In the genomic region with DNA sequence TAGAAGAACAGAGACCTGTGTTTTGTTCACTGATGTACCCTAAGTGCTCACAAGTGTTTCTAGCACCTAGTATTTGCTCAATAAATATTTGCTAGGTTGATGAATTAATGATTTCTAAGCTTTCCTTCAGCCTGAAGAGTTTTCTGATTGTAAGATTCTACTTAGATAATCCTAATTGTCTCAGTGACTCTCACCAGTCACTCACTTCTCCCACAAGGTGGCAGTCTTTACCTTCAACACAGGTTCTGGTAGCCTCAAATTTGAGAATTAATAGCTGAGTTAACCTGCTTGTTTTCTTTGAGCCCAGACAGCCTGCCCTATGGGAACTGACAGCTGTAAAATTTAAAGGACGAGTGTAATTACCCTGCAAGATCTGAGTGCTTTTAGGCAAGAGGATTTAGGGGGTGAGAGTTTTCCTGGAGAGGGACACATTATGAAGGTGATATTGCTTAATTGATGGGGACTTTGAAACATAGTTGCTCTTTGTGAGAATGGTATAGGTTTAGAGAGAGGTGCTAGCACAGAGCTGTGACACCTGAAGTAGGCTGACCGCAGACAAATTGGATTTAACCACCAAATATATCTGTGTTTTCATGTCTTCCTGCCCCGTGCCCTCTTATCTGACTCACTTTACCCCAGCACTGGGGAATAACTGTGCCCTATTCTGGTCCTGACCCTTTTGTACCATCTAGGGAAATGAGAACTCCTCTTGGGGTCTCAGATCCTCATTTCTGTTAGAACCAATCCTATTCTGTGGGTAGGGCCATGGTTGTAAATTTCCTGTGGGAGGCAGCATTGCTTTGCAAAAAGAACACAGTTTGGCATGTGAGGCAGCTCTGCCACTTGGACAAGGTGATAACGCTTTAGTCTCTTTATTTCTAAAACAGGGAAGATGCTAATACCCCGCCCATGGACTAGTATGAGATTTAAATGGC, we compare ENCODE assay signal across 8 cellular contexts. TPM values are rescaled to one million over a fixed set of nuclear protein-coding genes. Genes with fewer than 3 reads are reported as not detected.
DNase-seq lines count a peak whose midpoint lies in the region; ATAC-seq, FAIRE-seq and TF ChIP-seq lines count a peak whose summit lies in the region.

No MANE protein-coding gene starts in this region.

- no peak for TF ChIP-seq EP300 in A549 (IDR thresholded peaks at IDR 0.05)

- DNase-seq in A549 (ENCODE audit: low read depth in 1 of 2, low spot score in 1 of 2): peak; percentile 17 to 64
- peak; percentile 5 for DNase-seq in GF-D8 (lab: John Stamatoyannopoulos, UW)
- DNase-seq in HEK293T (ENCODE audit: extremely low spot score): peak; percentile 64
- DNase-seq in NCI-H128 (lab: John Stamatoyannopoulos, UW; ENCODE audit: unreplicated experiment): peak; percentile 1
- peak; percentile 18 for DNase-seq in effector CD4-positive, alpha-beta T cell
- DNase-seq in memory B cell (ENCODE audit: low spot score in 2 of 2): peak in 1 of 2 donors; percentile 14
- no peak for DNase-seq in upper lobe of right lung

- intact Hi-C loops in upper lobe of right lung (cut with DNase I): no loop called here

- ATAC-seq in A549: peak; percentile 85 to 89
- ATAC-seq in memory B cell (ENCODE audit: low read depth): peak; percentile 69
- ATAC-seq in upper lobe of right lung: peak; percentile 90

- no peak for TF ChIP-seq POLR2A in A549 (IDR thresholded peaks at IDR 0.05; ENCODE audit: low read length)

- H3K4me1 ChIP-seq in A549: no peaks in the 10 kb centered on the region
- H3K4me1 ChIP-seq in upper lobe of right lung: no peaks in the 10 kb centered on the region

- H3K4me3 Mint-ChIP-seq in T-helper 1 cell treated with Interleukin-12 subunit alpha and Interleukin-12 subunit beta and Interleukin-4 antibody, amounts not matched to agents 30 μg/mL and 1 μg/mL, for 36 hours: no peak overlapping the region
- H3K4me3 Mint-ChIP-seq in memory B cell: no peak overlapping the region

- H3K36me3 Mint-ChIP-seq in T-helper 1 cell treated with Interleukin-12 subunit alpha and Interleukin-12 subunit beta and Interleukin-4 antibody, amounts not matched to agents 30 μg/mL and 1 μg/mL, for 36 hours (ENCODE audit: low read depth): peaks cover 30% of the 10 kb centered on the region
- no peaks in the 10 kb centered on the region for H3K36me3 Mint-ChIP-seq in memory B cell

- H3K4me3 ChIP-seq in A549 (no peak overlapping the region), upper lobe of right lung (no peak overlapping the region)

- TF ChIP-seq CTCF in A549 (IDR thresholded peaks at IDR 0.05) (peak; percentile 74), upper lobe of right lung (IDR thresholded peaks at IDR 0.05) (peak; percentile 74)

- CTCF ChIA-PET in A549 (lab: Yijun Ruan, JAX): interaction anchor here (0.6 to 7.6 kb wide), 74 partner anchors 8 to 638 kb away, joined by 3 to 124 read pairs (median 5); partner anchors contain the start of genes FGFBP1 and FGFBP2
- CTCF ChIA-PET in HEK293T (lab: Yijun Ruan, JAX): interaction anchor here (0.6 to 3.4 kb wide), 18 partner anchors 43 to 1104 kb away, joined by 3 to 22 read pairs (median 3); no protein-coding TSS in a partner anchor

- H3K4me1 Mint-ChIP-seq in T-helper 1 cell treated with Interleukin-12 subunit alpha and Interleukin-12 subunit beta and Interleukin-4 antibody, amounts not matched to agents 30 μg/mL and 1 μg/mL, for 36 hours (ENCODE audit: low read depth): peaks cover 58% of the 10 kb centered on the region
- H3K4me1 Mint-ChIP-seq in memory B cell: peaks cover 13% of the 10 kb centered on the region

- WGBS in A549 (ENCODE audit: missing lambda C conversion rate): 42% methylated on average over 5 of the region's 5 CpGs

- H3K27ac ChIP-seq in A549 (0 out of 6 replicates have a peak overlapping the region, but pooled peaks of 1 of the 2 experiments have one; percentile 14), upper lobe of right lung (no peak overlapping the region)

- no peak overlapping the region for H3K4me2 ChIP-seq in A549

- H3K27ac Mint-ChIP-seq in T-helper 1 cell treated with Interleukin-12 subunit alpha and Interleukin-12 subunit beta and Interleukin-4 antibody, amounts not matched to agents 30 μg/mL and 1 μg/mL, for 36 hours: peak overlapping the region; percentile 21
- no peak overlapping the region for H3K27ac Mint-ChIP-seq in memory B cell

- no peak for FAIRE-seq in A549 (lab: Jason Lieb, UNC)

- no peaks in the 10 kb centered on the region for H3K27me3 ChIP-seq in upper lobe of right lung

- H3K9me3 ChIP-seq in A549: no peaks in the 10 kb centered on the region; the same call in 2 of the 3 replicates
- H3K9me3 ChIP-seq in upper lobe of right lung: no peaks in the 10 kb centered on the region

- no peaks in the 10 kb centered on the region for H3K9me3 Mint-ChIP-seq in T-helper 1 cell treated with Interleukin-12 subunit alpha and Interleukin-12 subunit beta and Interleukin-4 antibody, amounts not matched to agents 30 μg/mL and 1 μg/mL, for 36 hours
- H3K9me3 Mint-ChIP-seq in memory B cell: no peaks in the 10 kb centered on the region

- H3K27me3 Mint-ChIP-seq in T-helper 1 cell treated with Interleukin-12 subunit alpha and Interleukin-12 subunit beta and Interleukin-4 antibody, amounts not matched to agents 30 μg/mL and 1 μg/mL, for 36 hours (ENCODE audit: low read depth): no peaks in the 10 kb centered on the region
- H3K27me3 Mint-ChIP-seq in memory B cell: peaks cover 4% of the 10 kb centered on the region

- POLR2A ChIA-PET in A549 (lab: Yijun Ruan, JAX): interaction anchor here (0.9 kb wide), 1 partner anchor 150 kb away, joined by 4 read pairs; no protein-coding TSS in a partner anchor
- POLR2A ChIA-PET in HEK293T (lab: Yijun Ruan, JAX): interaction anchor here (0.7 kb wide), 1 partner anchor 196 kb away, joined by 3 read pairs; no protein-coding TSS in a partner anchor

- peak; percentile 78 to 84 for TF ChIP-seq RAD21 in A549 (conservative IDR thresholded peaks at IDR 0.05 in 1 of 2, IDR thresholded peaks at IDR 0.05 in 1 of 2)

- no peaks in the 10 kb centered on the region for H3K36me3 ChIP-seq in upper lobe of right lung

TF ChIP-seq in A549, 52 proteins besides CTCF, POLR2A, EP300 and RAD21:
- TF ChIP-seq SMC3 (IDR thresholded peaks at IDR 0.05): peak; percentile 80
- no peak for TF ChIP-seq BCL3 (IDR thresholded peaks at IDR 0.05)
- TF ChIP-seq CEBPB (IDR thresholded peaks at IDR 0.05): 0 out of 4 replicates have a peak, but pooled peaks of 1 of the 2 experiments have one; percentile 6

TF ChIP-seq in HEK293T, 16 proteins besides CTCF, POLR2A, EP300 and RAD21:
- no peak for TF ChIP-seq BHLHE40 (IDR thresholded peaks at IDR 0.05; ENCODE audit: borderline replicate concordance)
- TF ChIP-seq CTBP1 (IDR thresholded peaks at IDR 0.05; ENCODE audit: borderline replicate concordance): no peak
- TF ChIP-seq HDGF (IDR thresholded peaks at IDR 0.05; ENCODE audit: borderline replicate concordance): no peak
- TF ChIP-seq, protein P1, sequence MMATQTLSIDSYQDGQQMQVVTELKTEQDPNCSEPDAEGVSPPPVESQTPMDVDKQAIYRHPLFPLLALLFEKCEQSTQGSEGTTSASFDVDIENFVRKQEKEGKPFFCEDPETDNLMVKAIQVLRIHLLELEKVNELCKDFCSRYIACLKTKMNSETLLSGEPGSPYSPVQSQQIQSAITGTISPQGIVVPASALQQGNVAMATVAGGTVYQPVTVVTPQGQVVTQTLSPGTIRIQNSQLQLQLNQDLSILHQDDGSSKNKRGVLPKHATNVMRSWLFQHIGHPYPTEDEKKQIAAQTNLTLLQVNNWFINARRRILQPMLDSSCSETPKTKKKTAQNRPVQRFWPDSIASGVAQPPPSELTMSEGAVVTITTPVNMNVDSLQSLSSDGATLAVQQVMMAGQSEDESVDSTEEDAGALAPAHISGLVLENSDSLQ (IDR thresholded peaks at IDR 0.05): no peak
- TF ChIP-seq ZNF384 (IDR thresholded peaks at IDR 0.05): no peak
- TF ChIP-seq ARNT (IDR thresholded peaks at IDR 0.05): no peak
- no peak for TF ChIP-seq SUZ12 (IDR thresholded peaks at IDR 0.05)
- no peak for TF ChIP-seq LEF1 (IDR thresholded peaks at IDR 0.05; ENCODE audit: borderline replicate concordance)
- TF ChIP-seq TARDBP (IDR thresholded peaks at IDR 0.05): no peak
- no peak for TF ChIP-seq SP1 (IDR thresholded peaks at IDR 0.05)
- no peak for TF ChIP-seq FOXM1 (IDR thresholded peaks at IDR 0.05; ENCODE audit: borderline replicate concordance)
- no peak for TF ChIP-seq FOXK2 (IDR thresholded peaks at IDR 0.05)
- TF ChIP-seq NFRKB (IDR thresholded peaks at IDR 0.05): no peak
- no peak for TF ChIP-seq ELF4 (IDR thresholded peaks at IDR 0.05)
- no peak for TF ChIP-seq FOXA1 (IDR thresholded peaks at IDR 0.05)
- TF ChIP-seq L3MBTL2 (conservative IDR thresholded peaks at IDR 0.05): no peak

RNA-seq across cellular contexts. Expression of gene CD38, which starts 27.7 kb away (rescaled TPM):
- polyA plus RNA-seq in A549 (2011; rRNA removed) (12.2 and 12.4 TPM in 2 replicates), A549 (2017; fragmentation: RNase III; extraction: RNeasy Plus Mini Kit Qiagen cat#74134 plus additional on column Dnase treatment) (7.8 to 9.1 TPM (median 8.2 TPM) in 3 replicates)
- 3.4 and 3.6 TPM in 2 replicates for polyA plus RNA-seq in A549 (2012; cell fraction: cytosol; rRNA removed)
- 4.9 and 9.0 TPM in 2 replicates for polyA plus RNA-seq in A549 (2012; cell fraction: nucleus; rRNA removed)
- polyA minus RNA-seq in A549 (2011; rRNA and poly(A)+ RNA removed): 8.2 and 8.6 TPM in 2 replicates
- 2.4 TPM for total RNA-seq in upper lobe of right lung
